ENCODE assay signal across 26 cellular contexts in genomic region chr18:610214-610928, GRCh38. TPM values are rescaled to one million over a fixed set of nuclear protein-coding genes. Genes with fewer than 3 reads are reported as not detected.
DNase-seq lines count a peak whose midpoint lies in the region; ATAC-seq and TF ChIP-seq lines count a peak whose summit lies in the region.
"Had no signal": no experiment of that assay in that cellular context is flagged by ENCODE, and none has a peak within 500 bp of the region (broad histone marks: within the 10 kb centered on the region; RNA-seq: fewer than 3 reads in every experiment).

No MANE protein-coding gene starts in this region.

- H3K27ac ChIP-seq in GM23338 (ENCODE audit: low read depth) = no peak overlapping the region
- H3K27ac ChIP-seq in left ventricle myocardium inferior (replicated peaks) = no peak overlapping the region
- H3K27ac ChIP-seq: A549, GM23248, RWPE1, SK-N-MC had no signal

- no peak overlapping the region for H3K4me3 Mint-ChIP-seq in GM23338
- H3K4me3 Mint-ChIP-seq in dendritic cell treated with granulocyte-macrophage colony-stimulating factor and Interleukin-4, amounts not matched to agents 40 ng/mL and 50 ng/mL, for 4 days = no peak overlapping the region
- no peak overlapping the region for H3K4me3 Mint-ChIP-seq in nephron
- H3K4me3 Mint-ChIP-seq: CD4-positive, alpha-beta memory T cell; H9; HFFc6 had no signal

- H3K79me2 ChIP-seq in GM23338 (replicated peaks; ENCODE audit: insufficient read depth) = no peaks in the 10 kb centered on the region

- no peaks in the 10 kb centered on the region for H3K36me3 ChIP-seq in GM23338 (ENCODE audit: insufficient read depth)
- no peaks in the 10 kb centered on the region for H3K36me3 ChIP-seq in left ventricle myocardium inferior
- H3K36me3 ChIP-seq: MG63 had no signal

- H3K36me3 Mint-ChIP-seq in GM23338 (ENCODE audit: low read depth) (no peaks in the 10 kb centered on the region), nephron (ENCODE audit: low read depth) (no peaks in the 10 kb centered on the region)
- no peaks in the 10 kb centered on the region for H3K36me3 Mint-ChIP-seq in dendritic cell treated with granulocyte-macrophage colony-stimulating factor and Interleukin-4, amounts not matched to agents 40 ng/mL and 50 ng/mL, for 4 days (ENCODE audit: low read depth)
- H3K36me3 Mint-ChIP-seq: CD4-positive, alpha-beta memory T cell had no signal

- no peak for TF ChIP-seq CTCF in GM23338 (conservative IDR thresholded peaks at IDR 0.05; ENCODE audit: low read depth in 2 of 2)
- TF ChIP-seq CTCF in left ventricle myocardium inferior (IDR thresholded peaks at IDR 0.05; ENCODE audit: borderline replicate concordance) = no peak
- no peak for TF ChIP-seq CTCF in nephron (IDR thresholded peaks at IDR 0.05; ENCODE audit: unreplicated experiment in 3 of 3)

- H3K4me1 ChIP-seq in GM23338 (ENCODE audit: insufficient read depth) (no peaks in the 10 kb centered on the region), left ventricle myocardium inferior (peaks cover 4% of the 10 kb centered on the region)
- H3K4me1 ChIP-seq: A549 had no signal

- intact Hi-C loops in dendritic cell treated with granulocyte-macrophage colony-stimulating factor and Interleukin-4, amounts not matched to agents 40 ng/mL and 50 ng/mL, for 4 days (cut with micrococcal nuclease) = loop anchor here (10.0 kb wide), 1 partner anchor 196 kb away; no protein-coding TSS in a partner anchor
- intact Hi-C loops in left ventricle myocardium inferior (cut with micrococcal nuclease) = no loop called here

- H3K9me3 ChIP-seq in left ventricle myocardium inferior (replicated peaks) = no peaks in the 10 kb centered on the region
- H3K9me3 ChIP-seq: A549, MG63 had no signal

- H4K20me1 ChIP-seq in GM23338 (replicated peaks; ENCODE audit: insufficient read depth) = no peaks in the 10 kb centered on the region

- peak overlapping the region; percentile 40; the same call in 1 of the 2 replicates for H2AFZ ChIP-seq in GM23338
- H2AFZ ChIP-seq: GM23248 had no signal

- H3K4me2 ChIP-seq in GM23338 = no peak overlapping the region
- H3K4me2 ChIP-seq: A549 had no signal

- ATAC-seq in GM23338 (no peak), GM18909 (IDR thresholded peaks at IDR 0.05; ENCODE audit: poor library complexity, unreplicated experiment) (no peak), HG02588 (IDR thresholded peaks at IDR 0.05; ENCODE audit: unreplicated experiment) (no peak), GM21447 (IDR thresholded peaks at IDR 0.05; ENCODE audit: unreplicated experiment) (no peak)
- ATAC-seq: A549 had no signal

- H3K27ac Mint-ChIP-seq in GM23338 (no peak overlapping the region), nephron (peak overlapping the region in 2 of 3 experiments; percentile 7 to 15)
- peak overlapping the region; percentile 20 for H3K27ac Mint-ChIP-seq in dendritic cell treated with granulocyte-macrophage colony-stimulating factor and Interleukin-4, amounts not matched to agents 40 ng/mL and 50 ng/mL, for 4 days
- H3K27ac Mint-ChIP-seq: CD4-positive, alpha-beta memory T cell; HFFc6 had no signal

- H3K9me3 Mint-ChIP-seq in GM23338 (no peaks in the 10 kb centered on the region), nephron (no peaks in the 10 kb centered on the region)
- H3K9me3 Mint-ChIP-seq in dendritic cell treated with granulocyte-macrophage colony-stimulating factor and Interleukin-4, amounts not matched to agents 40 ng/mL and 50 ng/mL, for 4 days = no peaks in the 10 kb centered on the region
- H3K9me3 Mint-ChIP-seq: CD4-positive, alpha-beta memory T cell; H9; HFFc6 had no signal

- DNase-seq in GM23338 (ENCODE audit: low spot score) (no peak), left ventricle myocardium inferior (peak; percentile 38), NCI-H2081 (lab: John Stamatoyannopoulos, UW) (no peak)
- DNase-seq: C1 segment of cervical spinal cord; CD4-positive, alpha-beta memory T cell; COR-L47; GDM1; GM23248; H9; HFFc6; KG1; MG63; NCI-H2029 treated with DMSO at 0.1 percent for 48 hours; NCI-H2171; NCI-H226; NCI-H510A; NCI-H69; SIG-M5 had no signal

- H3K4me3 ChIP-seq in GM23338 (no peak overlapping the region), left ventricle myocardium inferior (no peak overlapping the region)
- H3K4me3 ChIP-seq: A549, GM23248, MG63, SK-N-MC had no signal

- H3F3A ChIP-seq in GM23338 (replicated peaks; ENCODE audit: low read depth) = no peaks in the 10 kb centered on the region

- peaks cover 3% of the 10 kb centered on the region; the same call in 1 of the 2 replicates for H3K9me2 ChIP-seq in GM23338 (ENCODE audit: insufficient read depth)

- peaks cover 2% of the 10 kb centered on the region for H3K27me3 Mint-ChIP-seq in GM23338 (ENCODE audit: insufficient read depth, low read depth, poor library complexity)
- H3K27me3 Mint-ChIP-seq in dendritic cell treated with granulocyte-macrophage colony-stimulating factor and Interleukin-4, amounts not matched to agents 40 ng/mL and 50 ng/mL, for 4 days = peaks cover 14% of the 10 kb centered on the region
- H3K27me3 Mint-ChIP-seq in nephron (ENCODE audit: low read depth) = no peaks in the 10 kb centered on the region

- H3K4me1 Mint-ChIP-seq in GM23338 (no peaks in the 10 kb centered on the region), nephron (peaks cover 8% of the 10 kb centered on the region)
- H3K4me1 Mint-ChIP-seq in dendritic cell treated with granulocyte-macrophage colony-stimulating factor and Interleukin-4, amounts not matched to agents 40 ng/mL and 50 ng/mL, for 4 days (ENCODE audit: low read depth) = peaks cover 32% of the 10 kb centered on the region
- H3K4me1 Mint-ChIP-seq: CD4-positive, alpha-beta memory T cell; H9 had no signal

- H3K27me3 ChIP-seq in GM23338 (ENCODE audit: insufficient read depth) (no peaks in the 10 kb centered on the region), left ventricle myocardium inferior (ENCODE audit: low read depth) (peaks cover 5% of the 10 kb centered on the region)
- H3K27me3 ChIP-seq: MG63 had no signal

TF ChIP-seq in GM23338, 12 proteins besides CTCF, POLR2A, EP300 and RAD21 (continues in another document):
- no peak for TF ChIP-seq EZH2 (IDR thresholded peaks at IDR 0.05; ENCODE audit: low read depth, unreplicated experiment)

RNA-seq across cellular contexts. Expression of gene CLUL1, which starts 13.6 kb away (rescaled TPM):
- total RNA-seq in GM23338 (2014; rRNA removed; shearing (Covaris generic)) = not detected in 2 replicates
- 1.5 and 2.6 TPM in 2 replicates for polyA plus RNA-seq in GM23338 (2016; fragmentation: Nextera tagmentation; extraction: Ambion mirVana)
- not detected for total RNA-seq in left ventricle myocardium inferior
- total RNA-seq: CD4-positive, alpha-beta memory T cell; GM23248; HFFc6 had no signal
- polyA plus RNA-seq: A549; CD4-positive, alpha-beta memory T cell; GM23248 had no signal

RNA-seq across cellular contexts. Expression of gene CETN1, which starts 30.2 kb away (rescaled TPM):
- total RNA-seq in GM23338 (2014; rRNA removed; shearing (Covaris generic)) = not detected in 2 replicates
- polyA plus RNA-seq in GM23338 (2016; fragmentation: Nextera tagmentation; extraction: Ambion mirVana) = not detected in 2 replicates
- total RNA-seq in left ventricle myocardium inferior = not detected
- total RNA-seq: CD4-positive, alpha-beta memory T cell; GM23248; H9; HFFc6 had no signal
- polyA plus RNA-seq: A549; CD4-positive, alpha-beta memory T cell; GM23248 had no signal

RNA-seq across cellular contexts. Expression of gene TYMS, which starts 47.1 kb away (rescaled TPM):
- total RNA-seq in GM23338 (2014; rRNA removed; shearing (Covaris generic)) = 52.9 and 60.5 TPM in 2 replicates
- polyA plus RNA-seq in GM23338 (2016; fragmentation: Nextera tagmentation; extraction: Ambion mirVana) = 62.9 and 72.3 TPM in 2 replicates
- 3.1 TPM for total RNA-seq in left ventricle myocardium inferior
- total RNA-seq: CD4-positive, alpha-beta memory T cell had no signal

Comparison
In these comparisons a context has a peak if more than half of its experiments do, and no peak if none do; other contexts are left out.
1. RNA of gene TYMS, which starts 47.1 kb away (total RNA-seq): 52.9 to 60.5 TPM in GM23338; 3.1 TPM in left ventricle myocardium inferior (single experiment); every median in the first group is over 10 times any median in the second.